In the genomic region with DNA sequence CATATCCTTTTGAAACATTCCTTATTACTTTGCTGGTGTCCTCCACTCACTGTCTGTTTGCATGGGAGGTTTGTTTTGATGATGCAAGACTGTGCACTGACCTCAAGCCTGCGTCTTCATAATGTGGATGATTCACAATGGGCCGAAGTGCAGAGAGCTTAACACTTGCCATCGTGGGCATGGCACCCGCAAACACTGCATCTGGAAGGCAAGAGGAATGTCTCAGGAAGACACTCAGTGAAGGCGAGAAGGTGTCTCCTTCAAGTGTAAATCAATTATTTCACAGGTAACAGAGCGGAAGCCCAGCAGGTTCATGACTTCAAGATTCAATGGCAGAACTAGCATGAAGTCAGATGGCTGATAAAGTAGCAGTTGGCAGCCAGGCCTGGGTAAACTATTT, we compare ENCODE assay signal across 21 cellular contexts.
DNase-seq lines count a peak whose midpoint lies in the region; ATAC-seq and TF ChIP-seq lines count a peak whose summit lies in the region.
"Had no signal": no experiment of that assay in that cellular context is flagged by ENCODE, and none has a peak within 500 bp of the region (broad histone marks: within the 10 kb centered on the region; RNA-seq: fewer than 3 reads in every experiment).

No MANE protein-coding gene starts in this region.

- no peaks in the 10 kb centered on the region for H3K4me1 Mint-ChIP-seq in activated naive CD8-positive, alpha-beta T cell treated with anti-CD3 and anti-CD28 coated beads, Interleukin-2, amount 50 U/mL, for 24 hours
- H3K4me1 Mint-ChIP-seq: CD4-positive, CD25-positive, alpha-beta regulatory T cell; naive thymus-derived CD8-positive, alpha-beta T cell had no signal

- DNase-seq in GM04504 (ENCODE audit: low read depth) (peak; percentile 9), NCI-H460 (ENCODE audit: extremely low read depth, low read depth) (peak; percentile 96), epithelial cell of proximal tubule (ENCODE audit: low read depth) (peak; percentile 22), HUDEP-2 (lab: John Stamatoyannopoulos, UW; ENCODE audit: unreplicated experiment in 76 of 76) (no peak), prostate gland (ENCODE audit: low spot score) (no peak)
- DNase-seq in activated naive CD8-positive, alpha-beta T cell treated with anti-CD3 and anti-CD28 coated beads, Interleukin-2, amount 50 U/mL, for 24 hours: no peak
- DNase-seq: activated CD4-positive, alpha-beta T cell treated with anti-CD3 and anti-CD28 coated beads, Interleukin-2, amount 50 U/mL, for 4 hours; CD4-positive, CD25-positive, alpha-beta regulatory T cell; GDM1; glutamatergic neuron; left cardiac atrium; naive thymus-derived CD8-positive, alpha-beta T cell; NCI-H1105 treated with DMSO at 0.1 percent for 48 hours; stimulated activated naive CD4-positive, alpha-beta T cell had no signal

- H3K4me1 ChIP-seq in mesodermal cell (ENCODE audit: control insufficient read depth, insufficient read depth, low read length, poor library complexity, severe bottlenecking) (peaks cover 3% of the 10 kb centered on the region), prostate gland (replicated peaks) (no peaks in the 10 kb centered on the region)
- H3K4me1 ChIP-seq: ascending aorta had no signal

- no peak for TF ChIP-seq POLR2A in prostate gland (IDR thresholded peaks at IDR 0.05)

- no peak for TF ChIP-seq CTCF in epithelial cell of proximal tubule (conservative IDR thresholded peaks at IDR 0.05; ENCODE audit: low read depth, low read length)
- no peak for TF ChIP-seq CTCF in prostate gland (IDR thresholded peaks at IDR 0.05)

- H3K27ac ChIP-seq in mesodermal cell (ENCODE audit: low read depth, low read length, severe bottlenecking) (peak overlapping the region; percentile 16), prostate gland (no peak overlapping the region)
- H3K27ac ChIP-seq: ascending aorta had no signal

- 83 to 98% methylated on average over 4 to 6 of the region's 6 CpGs for whole genome bisulfite sequencing in mesodermal cell (ENCODE audit: insufficient coverage in 2 of 2), 2 experiments
- 95% methylated on average over 6 of the region's 6 CpGs for WGBS in prostate gland

- no peak overlapping the region for H3K4me3 Mint-ChIP-seq in activated naive CD8-positive, alpha-beta T cell treated with anti-CD3 and anti-CD28 coated beads, Interleukin-2, amount 50 U/mL, for 24 hours
- H3K4me3 Mint-ChIP-seq: CD4-positive, CD25-positive, alpha-beta regulatory T cell; naive thymus-derived CD8-positive, alpha-beta T cell; T-helper 1 cell treated with Interleukin-12 subunit alpha and Interleukin-12 subunit beta and Interleukin-4 antibody, amounts not matched to agents 30 μg/mL and 1 μg/mL, for 36 hours had no signal

- H3K9me3 ChIP-seq in mesodermal cell (ENCODE audit: control insufficient read depth, low read length) (no peaks in the 10 kb centered on the region), prostate gland (no peaks in the 10 kb centered on the region)
- H3K9me3 ChIP-seq: ascending aorta had no signal

- no peaks in the 10 kb centered on the region for H3K27me3 ChIP-seq in prostate gland (replicated peaks; ENCODE audit: insufficient read depth)
- H3K27me3 ChIP-seq: ascending aorta had no signal

- peaks cover 13% of the 10 kb centered on the region for H3K36me3 Mint-ChIP-seq in activated naive CD8-positive, alpha-beta T cell treated with anti-CD3 and anti-CD28 coated beads, Interleukin-2, amount 50 U/mL, for 24 hours (ENCODE audit: low read depth)

- H3K36me3 ChIP-seq in mesodermal cell (ENCODE audit: control insufficient read depth, insufficient read depth, low read length) (peaks cover 37% of the 10 kb centered on the region), prostate gland (no peaks in the 10 kb centered on the region)

- H3K27ac Mint-ChIP-seq in activated naive CD8-positive, alpha-beta T cell treated with anti-CD3 and anti-CD28 coated beads, Interleukin-2, amount 50 U/mL, for 24 hours: no peak overlapping the region
- H3K27ac Mint-ChIP-seq: CD4-positive, CD25-positive, alpha-beta regulatory T cell; naive thymus-derived CD8-positive, alpha-beta T cell; T-helper 1 cell treated with Interleukin-12 subunit alpha and Interleukin-12 subunit beta and Interleukin-4 antibody, amounts not matched to agents 30 μg/mL and 1 μg/mL, for 36 hours had no signal

- no peaks in the 10 kb centered on the region for H3K9me3 Mint-ChIP-seq in activated naive CD8-positive, alpha-beta T cell treated with anti-CD3 and anti-CD28 coated beads, Interleukin-2, amount 50 U/mL, for 24 hours
- H3K9me3 Mint-ChIP-seq: CD4-positive, CD25-positive, alpha-beta regulatory T cell; naive thymus-derived CD8-positive, alpha-beta T cell; T-helper 1 cell treated with Interleukin-12 subunit alpha and Interleukin-12 subunit beta and Interleukin-4 antibody, amounts not matched to agents 30 μg/mL and 1 μg/mL, for 36 hours had no signal

- H3K27me3 Mint-ChIP-seq in activated naive CD8-positive, alpha-beta T cell treated with anti-CD3 and anti-CD28 coated beads, Interleukin-2, amount 50 U/mL, for 24 hours: no peaks in the 10 kb centered on the region
- H3K27me3 Mint-ChIP-seq: CD4-positive, CD25-positive, alpha-beta regulatory T cell; naive thymus-derived CD8-positive, alpha-beta T cell had no signal

- H3K4me3 ChIP-seq in epithelial cell of proximal tubule (ENCODE audit: low read depth, low read length) (no peak overlapping the region), mesodermal cell (ENCODE audit: extremely low read depth, insufficient read depth, low read length, poor library complexity, severe bottlenecking) (no peak overlapping the region), prostate gland (no peak overlapping the region)
- H3K4me3 ChIP-seq: ascending aorta had no signal

- no peak for ATAC-seq in HG02884 (IDR thresholded peaks at IDR 0.05; ENCODE audit: unreplicated experiment)
- ATAC-seq in activated naive CD8-positive, alpha-beta T cell treated with anti-CD3 and anti-CD28 coated beads, Interleukin-2, amount 50 U/mL, for 24 hours: no peak
- ATAC-seq: HCT116; left cardiac atrium; naive thymus-derived CD8-positive, alpha-beta T cell; Panc1; sciatic nerve had no signal

- intact Hi-C loops in prostate gland (cut with DNase I): no loop called here

Comparison
In these comparisons a context has a peak if more than half of its experiments do, and no peak if none do; other contexts are left out.
1. DNase-seq: peak in GM04504 (single experiment), NCI-H460 (single experiment) and epithelial cell of proximal tubule (single experiment); none in HUDEP-2 (0 of 76), prostate gland (single experiment) and activated naive CD8-positive, alpha-beta T cell treated with anti-CD3 and anti-CD28 coated beads, Interleukin-2, amount 50 U/mL, for 24 hours (single experiment).